In the genomic region with DNA sequence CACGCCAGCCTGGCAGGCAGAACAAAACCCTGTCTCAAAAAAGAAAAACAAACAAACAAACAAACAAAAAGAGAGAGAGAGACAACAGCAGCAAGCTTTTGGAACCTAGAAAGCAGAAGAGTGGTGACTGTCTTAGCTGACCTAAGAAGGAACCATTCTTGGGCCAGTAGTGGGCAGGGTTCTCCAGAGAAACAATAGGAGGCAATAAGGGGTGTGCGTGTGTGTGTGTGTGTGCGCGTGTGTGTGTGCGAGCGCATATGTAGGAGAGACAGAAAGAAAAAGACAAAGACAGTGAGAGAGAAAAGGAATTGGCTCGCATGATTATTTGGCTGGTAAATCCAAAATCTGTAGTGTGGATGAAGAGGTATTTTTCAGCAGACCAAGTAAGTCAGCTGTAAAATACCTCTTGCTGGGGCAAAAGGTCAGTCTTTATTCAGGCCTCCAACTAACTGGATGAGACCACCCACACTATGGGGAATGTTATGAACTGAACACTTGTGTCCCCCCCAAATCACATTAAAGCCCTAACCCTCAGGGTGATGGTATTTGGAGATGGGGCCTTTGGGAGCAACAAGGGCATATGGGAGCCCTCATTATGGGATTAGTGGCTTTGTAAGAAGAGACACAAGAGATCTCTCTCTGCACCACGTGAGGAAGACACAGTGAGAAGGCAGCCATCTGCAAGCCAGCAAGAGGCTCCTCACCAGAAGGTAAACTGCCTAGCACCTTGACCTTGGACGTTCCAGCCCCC, we compare ENCODE assay signal across 12 cellular contexts. TPM values are rescaled to one million over a fixed set of nuclear protein-coding genes. Genes with fewer than 3 reads are reported as not detected.
DNase-seq lines count a peak whose midpoint lies in the region; ATAC-seq and TF ChIP-seq lines count a peak whose summit lies in the region.
"Had no signal": no experiment of that assay in that cellular context is flagged by ENCODE, and none has a peak within 500 bp of the region (broad histone marks: within the 10 kb centered on the region; RNA-seq: fewer than 3 reads in every experiment).

No MANE protein-coding gene starts in this region.

- H3K4me3 ChIP-seq in cardiac fibroblast (replicated peaks in 1 of 2; ENCODE audit: low read depth in 2 of 2, low read length in 2 of 2) (no peak overlapping the region), left lung (no peak overlapping the region)
- H3K4me3 ChIP-seq: esophagus squamous epithelium had no signal

- TF ChIP-seq CTCF in cardiac fibroblast (IDR thresholded peaks at IDR 0.05; ENCODE audit: low read depth, low read length) (no peak), left lung (IDR thresholded peaks at IDR 0.05) (no peak)

- intact Hi-C loops in left lung (cut with DNase I), result no loop called here

- no peaks in the 10 kb centered on the region for H3K36me3 ChIP-seq in left lung
- H3K36me3 ChIP-seq: esophagus squamous epithelium had no signal

- H3K4me1 ChIP-seq in left lung, result peaks cover 0 to 18% of the 10 kb centered on the region in 2 donors

- DNase-seq in DMS 273 (lab: John Stamatoyannopoulos, UW; ENCODE audit: unreplicated experiment) (peak; percentile 70), MV-4-11 (lab: John Stamatoyannopoulos, UW) (peak; percentile 83), cardiac fibroblast (ENCODE audit: low read depth in 2 of 2) (peak; percentile 29 to 31), left lung (peak in 1 of 2 donors; percentile 45), NCI-H510A (lab: John Stamatoyannopoulos, UW) (no peak)
- DNase-seq: activated naive CD8-positive, alpha-beta T cell treated with anti-CD3 and anti-CD28 coated beads for 36 hours; esophagus squamous epithelium; stimulated activated CD4-positive, alpha-beta T cell treated with anti-CD3 and anti-CD28 coated beads, Interleukin-1b, Interleukin-23, amount 100 ng/mL, for 48 hours; T1000 had no signal

- H3K27me3 ChIP-seq in left lung, result no peaks in the 10 kb centered on the region
- H3K27me3 ChIP-seq: esophagus squamous epithelium had no signal

- peak overlapping the region in 1 of 2 donors; percentile 2 for H3K27ac ChIP-seq in left lung
- H3K27ac ChIP-seq: esophagus squamous epithelium had no signal

- H3K9me3 ChIP-seq in left lung, result peaks cover 0 to 3% of the 10 kb centered on the region in 2 donors

- peak; percentile 81 for ATAC-seq in left lung
- no peak for ATAC-seq in HG03025 (IDR thresholded peaks at IDR 0.05; ENCODE audit: low FRiP score, unreplicated experiment)
- ATAC-seq in HG02642 (IDR thresholded peaks at IDR 0.05; ENCODE audit: poor library complexity, unreplicated experiment), result no peak
- no peak for ATAC-seq in HG02981 (IDR thresholded peaks at IDR 0.05; ENCODE audit: unreplicated experiment)

RNA-seq across cellular contexts. Expression of a gene that starts 15.1 kb away (rescaled TPM):
- 1 to 10 TPM; 3.7 to 4.4 TPM for total RNA-seq in left lung
